ENCODE assay signal across 9 cellular contexts in genomic region chr19:48842744-48843162, GRCh38. TPM values are rescaled to one million over a fixed set of nuclear protein-coding genes. Genes with fewer than 3 reads are reported as not detected.
DNase-seq lines count a peak whose midpoint lies in the region; ATAC-seq and TF ChIP-seq lines count a peak whose summit lies in the region.
"Had no signal": no experiment of that assay in that cellular context is flagged by ENCODE, and none has a peak within 500 bp of the region (broad histone marks: within the 10 kb centered on the region; RNA-seq: fewer than 3 reads in every experiment).

No MANE protein-coding gene starts in this region.

- H2BK5ac ChIP-seq in mesendoderm (ENCODE audit: low read length) = no peak overlapping the region

- no TSS peak for BruUV-seq in A673 (replicated peaks; lab: Mats Ljungman, UMichigan)

- H3K79me1 ChIP-seq in mesendoderm (ENCODE audit: low read length) = no peaks in the 10 kb centered on the region

- no peaks in the 10 kb centered on the region for H3K79me2 ChIP-seq in mesendoderm (ENCODE audit: control insufficient read depth, insufficient read depth, low read length)

- ATAC-seq in effector memory CD8-positive, alpha-beta T cell (replicated peaks) = peak; percentile 69

- no peak overlapping the region for H3K23ac ChIP-seq in mesendoderm (ENCODE audit: low read length)

- H3K27me3 ChIP-seq in A673 (replicated peaks; ENCODE audit: insufficient read depth, low read depth, low read length, poor library complexity) (no peaks in the 10 kb centered on the region), mesendoderm (ENCODE audit: insufficient read depth, low read length, poor library complexity) (no peaks in the 10 kb centered on the region)

- no peak overlapping the region for H4K8ac ChIP-seq in mesendoderm (ENCODE audit: low read depth, low read length)

- H3K18ac ChIP-seq in mesendoderm (ENCODE audit: low read length) = no peak overlapping the region

- no peaks in the 10 kb centered on the region for H3K9me3 ChIP-seq in A673 (ENCODE audit: low read depth, low read length, poor library complexity, severe bottlenecking)

- H3K4me2 ChIP-seq in mesendoderm (ENCODE audit: low read length) = no peak overlapping the region

- H3K36me3 ChIP-seq in A673 (ENCODE audit: insufficient read depth, low read length, poor library complexity, severe bottlenecking) (peaks cover 11% of the 10 kb centered on the region), mesendoderm (ENCODE audit: control insufficient read depth, insufficient read depth, low read length) (no peaks in the 10 kb centered on the region)

- H3K27me3 Mint-ChIP-seq in activated CD4-positive, alpha-beta T cell treated with anti-CD3 and anti-CD28 coated beads, Interleukin-2, amount 10 ng/mL, durations not matched to agents 7 days and 5 days = no peaks in the 10 kb centered on the region
- no peaks in the 10 kb centered on the region for H3K27me3 Mint-ChIP-seq in effector memory CD8-positive, alpha-beta T cell
- H3K27me3 Mint-ChIP-seq in type B pancreatic cell = no peaks in the 10 kb centered on the region
- H3K27me3 Mint-ChIP-seq in T-helper 2 cell treated with Interferon-gamma antibody and Interleukin-4, amounts not matched to agents 5 μg/mL and 100 μg/mL, for 36 hours (ENCODE audit: low read depth) = no peaks in the 10 kb centered on the region

- CTCF ChIA-PET in A673 (lab: Charles Lee) = interaction anchor here (0.6 to 2.2 kb wide), 14 partner anchors 16 to 418 kb away, joined by 3 to 24 read pairs (median 4); partner anchors contain the start of gene RUVBL2
- CTCF ChIA-PET in activated CD4-positive, alpha-beta T cell treated with anti-CD3 and anti-CD28 coated beads, Interleukin-2, amount 10 ng/mL, durations not matched to agents 7 days and 5 days (lab: Charles Lee) = interaction anchor here (0.5 to 7.1 kb wide), 28 partner anchors 10 to 429 kb away, joined by 3 to 51 read pairs (median 4); partner anchors contain the start of genes CA11, FGF21, PPP1R15A and RUVBL2

- no CpG with 5 or more reads among the region's 2 CpGs for WGBS in mesendoderm (ENCODE audit: extremely low coverage, insufficient coverage, low lambda C conversion rate)

- no peaks in the 10 kb centered on the region for H3K4me1 ChIP-seq in A673 (ENCODE audit: insufficient read depth, low read length, poor library complexity, severe bottlenecking)
- H3K4me1 ChIP-seq in mesendoderm (ENCODE audit: control insufficient read depth, low read depth, low read length) = no peaks in the 10 kb centered on the region

- H2AK5ac ChIP-seq in mesendoderm (ENCODE audit: low read length) = no peak overlapping the region

- no peak overlapping the region for H3K4ac ChIP-seq in mesendoderm (ENCODE audit: low read depth, low read length)

- no peaks in the 10 kb centered on the region for H3K36me3 Mint-ChIP-seq in activated CD4-positive, alpha-beta T cell treated with anti-CD3 and anti-CD28 coated beads, Interleukin-2, amount 10 ng/mL, durations not matched to agents 7 days and 5 days (ENCODE audit: low read depth)
- H3K36me3 Mint-ChIP-seq in effector memory CD8-positive, alpha-beta T cell (ENCODE audit: insufficient read depth) = peaks cover 3% of the 10 kb centered on the region
- peaks cover 5% of the 10 kb centered on the region for H3K36me3 Mint-ChIP-seq in type B pancreatic cell
- no peaks in the 10 kb centered on the region for H3K36me3 Mint-ChIP-seq in T-helper 2 cell treated with Interferon-gamma antibody and Interleukin-4, amounts not matched to agents 5 μg/mL and 100 μg/mL, for 36 hours (ENCODE audit: low read depth)

- no peak overlapping the region for H2BK120ac ChIP-seq in mesendoderm (ENCODE audit: low read depth, low read length)

- POLR2A ChIA-PET in A673 (lab: Charles Lee; ENCODE audit: low non-redundant PET) = no interaction called here
- POLR2A ChIA-PET in activated CD4-positive, alpha-beta T cell treated with anti-CD3 and anti-CD28 coated beads, Interleukin-2, amount 10 ng/mL, durations not matched to agents 7 days and 5 days (lab: Charles Lee) = interaction anchor here (1.2 kb wide), 1 partner anchor 54 kb away, joined by 3 read pairs; no protein-coding TSS in a partner anchor

- H3K9ac ChIP-seq in mesendoderm (ENCODE audit: low read length) = no peak overlapping the region

- H3K4me1 Mint-ChIP-seq in activated CD4-positive, alpha-beta T cell treated with anti-CD3 and anti-CD28 coated beads, Interleukin-2, amount 10 ng/mL, durations not matched to agents 7 days and 5 days = peaks cover 3% of the 10 kb centered on the region
- peaks cover 0 to 3% of the 10 kb centered on the region in 2 donors for H3K4me1 Mint-ChIP-seq in effector memory CD8-positive, alpha-beta T cell (ENCODE audit: low read depth in 2 of 2)
- peaks cover 6% of the 10 kb centered on the region for H3K4me1 Mint-ChIP-seq in type B pancreatic cell (ENCODE audit: unreplicated experiment)
- no peaks in the 10 kb centered on the region for H3K4me1 Mint-ChIP-seq in T-helper 2 cell treated with Interferon-gamma antibody and Interleukin-4, amounts not matched to agents 5 μg/mL and 100 μg/mL, for 36 hours (ENCODE audit: low read depth)

- H3K9me3 Mint-ChIP-seq in activated CD4-positive, alpha-beta T cell treated with anti-CD3 and anti-CD28 coated beads, Interleukin-2, amount 10 ng/mL, durations not matched to agents 7 days and 5 days = no peaks in the 10 kb centered on the region
- H3K9me3 Mint-ChIP-seq in effector memory CD8-positive, alpha-beta T cell = no peaks in the 10 kb centered on the region
- H3K9me3 Mint-ChIP-seq in type B pancreatic cell = no peaks in the 10 kb centered on the region
- no peaks in the 10 kb centered on the region for H3K9me3 Mint-ChIP-seq in T-helper 2 cell treated with Interferon-gamma antibody and Interleukin-4, amounts not matched to agents 5 μg/mL and 100 μg/mL, for 36 hours

- no peak overlapping the region for H3K4me3 ChIP-seq in A673 (ENCODE audit: low read depth, low read length, poor library complexity, severe bottlenecking)
- H3K4me3 ChIP-seq in mesendoderm (ENCODE audit: low read length) = no peak overlapping the region

- peak; percentile 70 for DNase-seq in A673 (ENCODE audit: low spot score)
- peak; percentile 19 for DNase-seq in NCI-H2171 (lab: John Stamatoyannopoulos, UW)
- DNase-seq in activated CD4-positive, alpha-beta T cell treated with anti-CD3 and anti-CD28 coated beads, Interleukin-2, amount 10 ng/mL, durations not matched to agents 7 days and 5 days = peak; percentile 67
- DNase-seq in effector memory CD8-positive, alpha-beta T cell = peak; percentile 61 to 65 (median 62)
- DNase-seq in mesendoderm = peak; percentile 75
- no peak for DNase-seq in type B pancreatic cell (ENCODE audit: extremely low spot score, unreplicated experiment)
- no peak for DNase-seq in T-helper 2 cell treated with Interferon-gamma antibody and Interleukin-4, amounts not matched to agents 5 μg/mL and 100 μg/mL, for 36 hours (ENCODE audit: low spot score)

- intact Hi-C loops in A673 (cut with micrococcal nuclease; ENCODE audit: unreplicated experiment) = no loop called here

- H3K56ac ChIP-seq in mesendoderm (ENCODE audit: low read length) = no peak overlapping the region

- peak overlapping the region; percentile 48 for H3K27ac Mint-ChIP-seq in activated CD4-positive, alpha-beta T cell treated with anti-CD3 and anti-CD28 coated beads, Interleukin-2, amount 10 ng/mL, durations not matched to agents 7 days and 5 days
- H3K27ac Mint-ChIP-seq in effector memory CD8-positive, alpha-beta T cell = no peak overlapping the region
- peak overlapping the region; percentile 37 for H3K27ac Mint-ChIP-seq in type B pancreatic cell
- H3K27ac Mint-ChIP-seq in T-helper 2 cell treated with Interferon-gamma antibody and Interleukin-4, amounts not matched to agents 5 μg/mL and 100 μg/mL, for 36 hours = no peak overlapping the region

- peak; percentile 90 for TF ChIP-seq CTCF in A673 (conservative IDR thresholded peaks at IDR 0.05; ENCODE audit: low read depth, low read length)
- peak; percentile 86 for TF ChIP-seq CTCF in GM12873 (IDR thresholded peaks at IDR 0.05; ENCODE audit: insufficient read depth, low read depth, low read length, missing control alignments)
- TF ChIP-seq CTCF in type B pancreatic cell (conservative IDR thresholded peaks at IDR 0.05) = peak; percentile 93

- no peak overlapping the region for H4K5ac ChIP-seq in mesendoderm (ENCODE audit: low read length)

- H3K27ac ChIP-seq in A673 (ENCODE audit: low read depth, low read length, poor library complexity, severe bottlenecking) = no peak overlapping the region
- no peak overlapping the region for H3K27ac ChIP-seq in mesendoderm (ENCODE audit: low read depth, low read length)

- no peak overlapping the region for H3K4me3 Mint-ChIP-seq in activated CD4-positive, alpha-beta T cell treated with anti-CD3 and anti-CD28 coated beads, Interleukin-2, amount 10 ng/mL, durations not matched to agents 7 days and 5 days
- no peak overlapping the region for H3K4me3 Mint-ChIP-seq in effector memory CD8-positive, alpha-beta T cell
- H3K4me3 Mint-ChIP-seq in type B pancreatic cell = no peak overlapping the region
- no peak overlapping the region for H3K4me3 Mint-ChIP-seq in T-helper 2 cell treated with Interferon-gamma antibody and Interleukin-4, amounts not matched to agents 5 μg/mL and 100 μg/mL, for 36 hours

- H2BK15ac ChIP-seq in mesendoderm (replicated peaks; ENCODE audit: low read depth) = no peak overlapping the region

RNA-seq across cellular contexts. Expression of gene HSD17B14, which starts 6.5 kb away (rescaled TPM):
- 2.0 and 3.0 TPM in 2 replicates for total RNA-seq in A673 (2021)
- total RNA-seq in activated CD4-positive, alpha-beta T cell treated with anti-CD3 and anti-CD28 coated beads, Interleukin-2, amount 10 ng/mL, durations not matched to agents 7 days and 5 days = under 1 TPM; 0.27 to 0.77 TPM
- 1.5 TPM for polyA plus RNA-seq in mesendoderm (2013, experiment 1 of 2)
- 1.2 TPM for polyA plus RNA-seq in mesendoderm (2013, experiment 2 of 2)
- 9.4 and 12.9 TPM in 2 replicates for total RNA-seq in type B pancreatic cell (ENCODE audit: low replicate concordance)

RNA-seq across cellular contexts. Expression of gene PLEKHA4, which starts 25.7 kb away (rescaled TPM):
- total RNA-seq in A673 (2021) (20.7 and 24.1 TPM in 2 replicates), type B pancreatic cell (ENCODE audit: low replicate concordance) (15.8 and 45.4 TPM in 2 replicates)
- 1 to 10 TPM; 3.8 to 4.6 TPM for total RNA-seq in activated CD4-positive, alpha-beta T cell treated with anti-CD3 and anti-CD28 coated beads, Interleukin-2, amount 10 ng/mL, durations not matched to agents 7 days and 5 days
- polyA plus RNA-seq in mesendoderm (2013, experiment 1 of 2) = 4.9 TPM
- polyA plus RNA-seq in mesendoderm (2013, experiment 2 of 2) = 4.6 TPM

RNA-seq across cellular contexts. Expression of gene PPP1R15A, which starts 29.5 kb away (rescaled TPM):
- 27.6 and 41.2 TPM in 2 replicates for total RNA-seq in A673 (2021)
- 10 to 100 TPM; 49.6 to 53.3 TPM for total RNA-seq in activated CD4-positive, alpha-beta T cell treated with anti-CD3 and anti-CD28 coated beads, Interleukin-2, amount 10 ng/mL, durations not matched to agents 7 days and 5 days
- 32.5 TPM for polyA plus RNA-seq in mesendoderm (2013, experiment 1 of 2)
- polyA plus RNA-seq in mesendoderm (2013, experiment 2 of 2) = 33.4 TPM
- total RNA-seq in type B pancreatic cell (ENCODE audit: low replicate concordance) = 57.5 and 161 TPM in 2 replicates

RNA-seq across cellular contexts. Expression of gene BCAT2, which starts 31.9 kb away (rescaled TPM):
- total RNA-seq in A673 (2021) (54.0 and 62.7 TPM in 2 replicates), type B pancreatic cell (ENCODE audit: low replicate concordance) (52.8 and 73.3 TPM in 2 replicates)
- total RNA-seq in activated CD4-positive, alpha-beta T cell treated with anti-CD3 and anti-CD28 coated beads, Interleukin-2, amount 10 ng/mL, durations not matched to agents 7 days and 5 days = 10 to 100 TPM; 42.3 to 43.3 TPM
- polyA plus RNA-seq in mesendoderm (2013, experiment 1 of 2) = 9.1 TPM
- 10.4 TPM for polyA plus RNA-seq in mesendoderm (2013, experiment 2 of 2)

RNA-seq across cellular contexts. Expression of gene TULP2, which starts 55.8 kb away (rescaled TPM):
- not detected in 2 replicates for total RNA-seq in A673 (2021)
- total RNA-seq in activated CD4-positive, alpha-beta T cell treated with anti-CD3 and anti-CD28 coated beads, Interleukin-2, amount 10 ng/mL, durations not matched to agents 7 days and 5 days = not detected
- polyA plus RNA-seq in mesendoderm (2013, experiment 1 of 2) = 0.31 TPM
- 0.21 TPM for polyA plus RNA-seq in mesendoderm (2013, experiment 2 of 2)
- not detected in 2 replicates for total RNA-seq in type B pancreatic cell (ENCODE audit: low replicate concordance)
- total RNA-seq: urinary bladder had no signal

Comparison
In these comparisons a context has a peak if more than half of its experiments do, and no peak if none do; other contexts are left out.
1. DNase-seq: peak in A673 (single experiment), NCI-H2171 (single experiment), activated CD4-positive, alpha-beta T cell treated with anti-CD3 and anti-CD28 coated beads, Interleukin-2, amount 10 ng/mL, durations not matched to agents 7 days and 5 days (single experiment), effector memory CD8-positive, alpha-beta T cell (3 of 3) and mesendoderm (single experiment); none in type B pancreatic cell (single experiment) and T-helper 2 cell treated with Interferon-gamma antibody and Interleukin-4, amounts not matched to agents 5 μg/mL and 100 μg/mL, for 36 hours (single experiment).
2. H3K27ac Mint-ChIP-seq: peak in activated CD4-positive, alpha-beta T cell treated with anti-CD3 and anti-CD28 coated beads, Interleukin-2, amount 10 ng/mL, durations not matched to agents 7 days and 5 days (single experiment) and type B pancreatic cell (single experiment); none in effector memory CD8-positive, alpha-beta T cell (0 of 2) and T-helper 2 cell treated with Interferon-gamma antibody and Interleukin-4, amounts not matched to agents 5 μg/mL and 100 μg/mL, for 36 hours (single experiment).
3. Peak in every context shown above with its lines, with median percentiles within 50 percentile points of each other: CTCF ChIP-seq.